ENCODE assay signal across 17 cellular contexts in the genomic region with DNA sequence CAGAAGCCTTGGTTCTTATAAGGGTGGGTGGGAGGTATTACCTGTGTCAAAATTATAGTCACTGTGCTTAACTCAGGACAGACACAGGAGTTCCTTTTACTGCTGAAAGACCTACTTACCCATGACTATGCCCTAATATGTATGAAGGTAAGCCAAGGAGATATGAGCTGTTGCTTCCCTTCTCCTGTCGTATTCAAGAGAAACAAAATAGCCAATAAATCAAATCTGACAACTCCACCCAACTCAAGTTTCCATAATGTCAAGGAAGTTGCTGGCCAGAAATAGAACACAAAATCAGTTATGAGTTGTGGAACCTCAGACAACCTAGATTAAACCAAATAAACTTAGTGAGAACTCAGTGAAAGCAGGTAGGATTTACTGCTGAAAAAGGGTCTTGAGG. TPM values are rescaled to one million over a fixed set of nuclear protein-coding genes. Genes with fewer than 3 reads are reported as not detected.
DNase-seq lines count a peak whose midpoint lies in the region; ATAC-seq, FAIRE-seq and TF ChIP-seq lines count a peak whose summit lies in the region.
"Had no signal": no experiment of that assay in that cellular context is flagged by ENCODE, and none has a peak within 500 bp of the region (broad histone marks: within the 10 kb centered on the region; RNA-seq: fewer than 3 reads in every experiment).

No MANE protein-coding gene starts in this region.

- H3K4me1 ChIP-seq in RWPE2 (ENCODE audit: insufficient read depth, poor library complexity, severe bottlenecking) = peaks cover 27% of the 10 kb centered on the region
- peaks cover 46% of the 10 kb centered on the region for H3K4me1 ChIP-seq in foreskin keratinocyte
- peaks cover 5% of the 10 kb centered on the region for H3K4me1 ChIP-seq in psoas muscle
- H3K4me1 ChIP-seq: A549, BE2C had no signal

- DNase-seq in RWPE2 (ENCODE audit: low spot score) = no peak
- DNase-seq in foreskin keratinocyte = peak in 1 of 2 donors; percentile 32
- no peak for DNase-seq in psoas muscle
- no peak for DNase-seq in D721Med (ENCODE audit: insufficient read length, low spot score)
- DNase-seq in NCI-H524 treated with DMSO at 0.1 percent for 48 hours (lab: John Stamatoyannopoulos, UW) = no peak
- DNase-seq: BE2C; CD4-positive, alpha-beta memory T cell; DMS153; DND-41; GDM1; GOT3; H9 had no signal

- no peak for FAIRE-seq in D721Med (lab: Jason Lieb, UNC)
- FAIRE-seq: A549, GM12892 had no signal

- TF ChIP-seq CTCF in RWPE2 (IDR thresholded peaks at IDR 0.05; ENCODE audit: poor library complexity, severe bottlenecking) (no peak), foreskin keratinocyte (conservative IDR thresholded peaks at IDR 0.05) (no peak), psoas muscle (IDR thresholded peaks at IDR 0.05) (no peak), D721Med (IDR thresholded peaks at IDR 0.05; ENCODE audit: insufficient read depth, missing control alignments) (no peak)

- 14 to 22% (median 17%) methylated on average over 1 of the region's 1 CpG for WGBS in psoas muscle, 3 donors

- intact Hi-C loops in psoas muscle (cut with DNase I) = no loop called here

- H3K27ac ChIP-seq in RWPE2 (ENCODE audit: poor library complexity, severe bottlenecking) (peak overlapping the region; percentile 89), foreskin keratinocyte (peak overlapping the region; percentile 92), psoas muscle (peak overlapping the region; percentile 73)
- H3K27ac ChIP-seq: A549, C4-2B, HL-60 had no signal

- H3K4me3 ChIP-seq in RWPE2 (ENCODE audit: severe bottlenecking) (no peak overlapping the region), psoas muscle (no peak overlapping the region)
- H3K4me3 ChIP-seq: A549 had no signal

- H3K27me3 ChIP-seq in RWPE2 (ENCODE audit: insufficient read depth, poor library complexity, severe bottlenecking) (no peaks in the 10 kb centered on the region), foreskin keratinocyte (no peaks in the 10 kb centered on the region), psoas muscle (ENCODE audit: insufficient read depth in 3 of 3, low read length in 2 of 3) (no peaks in the 10 kb centered on the region)
- H3K27me3 ChIP-seq: BE2C had no signal

- no peak for ATAC-seq in RWPE2 (ENCODE audit: low read depth)
- no peak for ATAC-seq in foreskin keratinocyte
- peak; percentile 37 to 82 (median 70) for ATAC-seq in psoas muscle
- no peak for ATAC-seq in GM21447 (IDR thresholded peaks at IDR 0.05; ENCODE audit: unreplicated experiment)
- ATAC-seq: A549 had no signal

- H3K36me3 ChIP-seq in RWPE2 (ENCODE audit: low read depth) (peaks cover 36% of the 10 kb centered on the region), psoas muscle (ENCODE audit: insufficient read depth in 1 of 2, low read depth in 1 of 2) (peaks cover 7 to 32% of the 10 kb centered on the region in 2 donors)

- H3K9me3 ChIP-seq in RWPE2 (ENCODE audit: severe bottlenecking) (no peaks in the 10 kb centered on the region), psoas muscle (no peaks in the 10 kb centered on the region)
- H3K9me3 ChIP-seq: A549, BE2C had no signal

RNA-seq across cellular contexts. Expression of a gene that starts 25.1 kb away (rescaled TPM):
- total RNA-seq in foreskin keratinocyte (17.1 and 18.4 TPM in 2 replicates), psoas muscle (1 to 10 TPM; 5.2 to 9.7 (median 7.3) TPM)
- polyA plus RNA-seq in foreskin keratinocyte (12.0 and 12.3 TPM in 2 replicates), psoas muscle (10 to 100 TPM in 1 of 3 donors, 1 to 10 TPM in 2; 7.6 to 10.1 (median 9.8) TPM)

Comparison
In these comparisons a context has a peak if more than half of its experiments do, and no peak if none do; other contexts are left out.
1. ATAC-seq: peak in psoas muscle (4 of 4); none in RWPE2 (single experiment), foreskin keratinocyte (single experiment) and GM21447 (single experiment).
2. Peak in every context shown above with its lines, with median percentiles within 50 percentile points of each other: H3K27ac ChIP-seq.